20 cellular contexts compared by ENCODE assay signal in genomic region chr13:79604752-79605151, GRCh38.
DNase-seq lines count a peak whose midpoint lies in the region; ATAC-seq, FAIRE-seq and TF ChIP-seq lines count a peak whose summit lies in the region.
"Had no signal": no experiment of that assay in that cellular context is flagged by ENCODE, and none has a peak within 500 bp of the region (broad histone marks: within the 10 kb centered on the region; RNA-seq: fewer than 3 reads in every experiment).

No MANE protein-coding gene starts in this region.

- peaks cover 3% of the 10 kb centered on the region for H3K27me3 Mint-ChIP-seq in activated T-helper 1 cell treated with anti-CD3 and anti-CD28 coated beads, Interleukin-12 subunit alpha, Interleukin-12 subunit beta, Interleukin-2, Interleukin-4 antibody, amounts not matched to agents 30 ng/mL and 10 ng/mL and 1 ng/mL, durations not matched to agents 14 hours and 24 hours and 36 hours (ENCODE audit: insufficient read depth)
- H3K27me3 Mint-ChIP-seq: IgD-negative memory B cell, T-helper 17 cell had no signal

- no peak for TF ChIP-seq POLR2A in GM12891 (IDR thresholded peaks at IDR 0.05; ENCODE audit: low read depth, low read length)

- no peaks in the 10 kb centered on the region for H3K4me1 Mint-ChIP-seq in activated T-helper 1 cell treated with anti-CD3 and anti-CD28 coated beads, Interleukin-12 subunit alpha, Interleukin-12 subunit beta, Interleukin-2, Interleukin-4 antibody, amounts not matched to agents 30 ng/mL and 10 ng/mL and 1 ng/mL, durations not matched to agents 14 hours and 24 hours and 36 hours (ENCODE audit: low read depth)
- H3K4me1 Mint-ChIP-seq: IgD-negative memory B cell, T-helper 17 cell had no signal

- H3K36me3 Mint-ChIP-seq in activated T-helper 1 cell treated with anti-CD3 and anti-CD28 coated beads, Interleukin-12 subunit alpha, Interleukin-12 subunit beta, Interleukin-2, Interleukin-4 antibody, amounts not matched to agents 30 ng/mL and 10 ng/mL and 1 ng/mL, durations not matched to agents 14 hours and 24 hours and 36 hours (ENCODE audit: low read depth), result no peaks in the 10 kb centered on the region
- H3K36me3 Mint-ChIP-seq: activated naive CD4-positive, alpha-beta T cell treated with anti-CD3 and anti-CD28 coated beads, Interleukin-2, amount 50 U/mL, for 72 hours; IgD-negative memory B cell had no signal

- peak; percentile 54 for ATAC-seq in HG03442 (IDR thresholded peaks at IDR 0.05; ENCODE audit: unreplicated experiment)
- ATAC-seq in left ventricle myocardium superior, result no peak
- ATAC-seq: activated naive CD4-positive, alpha-beta T cell treated with anti-CD3 and anti-CD28 coated beads, Interleukin-2, amount 50 U/mL, for 72 hours; T-helper 17 cell had no signal

- CTCF ChIA-PET in RWPE1 (lab: Yijun Ruan, JAX), result no interaction called here

- no peaks in the 10 kb centered on the region for H3K9me3 Mint-ChIP-seq in activated T-helper 1 cell treated with anti-CD3 and anti-CD28 coated beads, Interleukin-12 subunit alpha, Interleukin-12 subunit beta, Interleukin-2, Interleukin-4 antibody, amounts not matched to agents 30 ng/mL and 10 ng/mL and 1 ng/mL, durations not matched to agents 14 hours and 24 hours and 36 hours
- H3K9me3 Mint-ChIP-seq: activated naive CD4-positive, alpha-beta T cell treated with anti-CD3 and anti-CD28 coated beads, Interleukin-2, amount 50 U/mL, for 72 hours had no signal

- no peak for TF ChIP-seq CTCF in RWPE1 (conservative IDR thresholded peaks at IDR 0.05; ENCODE audit: low read depth)

- no peak for DNase-seq in GM12891 (ENCODE audit: insufficient read length, low spot score)
- peak; percentile 43 for DNase-seq in RWPE1 (ENCODE audit: low spot score)
- DNase-seq in fibroblast of peridontal ligament (ENCODE audit: extremely low read depth), result peak; percentile 11
- DNase-seq in activated T-helper 1 cell treated with anti-CD3 and anti-CD28 coated beads, Interleukin-12 subunit alpha, Interleukin-12 subunit beta, Interleukin-2, Interleukin-4 antibody, amounts not matched to agents 30 ng/mL and 10 ng/mL and 1 ng/mL, durations not matched to agents 14 hours and 24 hours and 36 hours (ENCODE audit: low spot score), result no peak
- no peak for DNase-seq in LoVo (ENCODE audit: low spot score)
- no peak for DNase-seq in left ventricle myocardium superior
- no peak for DNase-seq in NCI-H1694 treated with DMSO at 0.1 percent for 48 hours (lab: John Stamatoyannopoulos, UW)
- DNase-seq: activated CD4-positive, CD25-positive, alpha-beta regulatory T cell treated with anti-CD3 and anti-CD28 coated beads, Interleukin-2, amount 50 U/mL, for 72 hours; central memory CD4-positive, alpha-beta T cell; NCI-H1436; NCI-H524; occipital lobe; RPMI8226; stimulated activated CD4-positive, alpha-beta T cell treated with anti-CD3 and anti-CD28 coated beads, Interleukin-4, amount 100 ng/mL, for 4 hours; T-helper 17 cell; upper lobe of left lung had no signal

- POLR2A ChIA-PET in RWPE1 (lab: Yijun Ruan, JAX; ENCODE audit: low non-redundant PET), result no interaction called here

- no peak overlapping the region for H3K27ac ChIP-seq in RWPE1
- H3K27ac ChIP-seq: upper lobe of left lung had no signal

- H3K4me3 Mint-ChIP-seq in activated T-helper 1 cell treated with anti-CD3 and anti-CD28 coated beads, Interleukin-12 subunit alpha, Interleukin-12 subunit beta, Interleukin-2, Interleukin-4 antibody, amounts not matched to agents 30 ng/mL and 10 ng/mL and 1 ng/mL, durations not matched to agents 14 hours and 24 hours and 36 hours, result no peak overlapping the region
- H3K4me3 Mint-ChIP-seq: IgD-negative memory B cell, T-helper 17 cell had no signal

- no peak overlapping the region for H3K27ac Mint-ChIP-seq in activated T-helper 1 cell treated with anti-CD3 and anti-CD28 coated beads, Interleukin-12 subunit alpha, Interleukin-12 subunit beta, Interleukin-2, Interleukin-4 antibody, amounts not matched to agents 30 ng/mL and 10 ng/mL and 1 ng/mL, durations not matched to agents 14 hours and 24 hours and 36 hours
- H3K27ac Mint-ChIP-seq: activated naive CD4-positive, alpha-beta T cell treated with anti-CD3 and anti-CD28 coated beads, Interleukin-2, amount 50 U/mL, for 72 hours; IgD-negative memory B cell; T-helper 17 cell had no signal

- intact Hi-C loops in activated T-helper 1 cell treated with anti-CD3 and anti-CD28 coated beads, Interleukin-12 subunit alpha, Interleukin-12 subunit beta, Interleukin-2, Interleukin-4 antibody, amounts not matched to agents 30 ng/mL and 10 ng/mL and 1 ng/mL, durations not matched to agents 14 hours and 24 hours and 36 hours (cut with micrococcal nuclease), result no loop called here
- intact Hi-C loops in left ventricle myocardium superior (cut with micrococcal nuclease), result no loop called here

- no peak for FAIRE-seq in GM12891 (lab: Jason Lieb, UNC)
- FAIRE-seq: H54 had no signal

TF ChIP-seq in GM12891, 5 proteins besides CTCF, POLR2A, EP300 and RAD21:
- TF ChIP-seq PAX5 (IDR thresholded peaks at IDR 0.05; ENCODE audit: insufficient read depth, low read length, severe bottlenecking) (no peak), SPI1 (IDR thresholded peaks at IDR 0.05; ENCODE audit: low read depth, low read length) (peak; percentile 33; the same call in 1 of the 2 replicates)

Comparison
In these comparisons a context has a peak if more than half of its experiments do, and no peak if none do; other contexts are left out.
1. DNase-seq: peak in RWPE1 (single experiment) and fibroblast of peridontal ligament (single experiment); none in GM12891 (single experiment), activated T-helper 1 cell treated with anti-CD3 and anti-CD28 coated beads, Interleukin-12 subunit alpha, Interleukin-12 subunit beta, Interleukin-2, Interleukin-4 antibody, amounts not matched to agents 30 ng/mL and 10 ng/mL and 1 ng/mL, durations not matched to agents 14 hours and 24 hours and 36 hours (single experiment), LoVo (single experiment), left ventricle myocardium superior (single experiment) and NCI-H1694 treated with DMSO at 0.1 percent for 48 hours (single experiment).